In the genomic region with DNA sequence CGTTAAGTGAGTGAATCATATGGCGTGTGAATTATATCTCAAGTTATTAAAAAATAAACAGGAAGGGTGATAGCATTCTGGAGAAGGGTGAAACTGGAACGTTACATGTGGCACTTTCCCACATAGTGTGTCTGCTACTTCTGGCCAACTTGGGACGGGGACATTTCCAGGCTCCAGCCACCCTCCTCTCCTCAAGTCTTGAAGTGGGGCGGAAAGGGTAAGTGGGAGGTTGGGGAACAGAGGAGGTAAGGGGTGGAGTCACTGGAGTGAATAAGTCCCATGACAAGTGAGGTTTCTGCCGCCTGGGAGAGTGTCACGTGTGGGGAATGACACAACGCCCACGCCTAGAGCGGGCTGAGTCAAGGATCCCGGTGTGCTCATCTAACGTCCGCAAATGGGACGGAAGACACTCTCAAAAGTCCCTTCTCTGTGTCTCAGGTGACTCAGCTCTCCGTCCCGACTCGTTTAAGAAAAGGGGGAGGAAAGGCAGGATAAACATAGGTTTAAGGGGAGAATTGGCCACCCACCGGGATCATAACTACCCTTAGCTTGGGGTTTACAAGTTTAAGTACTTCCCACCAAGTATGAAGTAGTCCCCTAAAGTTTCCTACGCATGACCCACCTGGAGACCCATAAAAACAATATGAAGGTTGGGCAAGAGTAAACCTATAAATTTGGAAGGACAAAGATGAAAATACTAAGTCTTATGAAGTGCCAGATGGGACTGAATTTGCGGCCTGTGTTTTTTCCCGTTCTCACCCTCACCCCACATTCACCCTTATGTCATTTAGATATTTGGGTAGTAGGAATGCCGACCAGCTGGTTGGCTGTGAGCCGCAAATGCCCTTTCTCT, we compare ENCODE assay signal across 1 cellular context.
A peak's percentile ranks its signal among the peaks of the same experiment; 100 is the strongest.
TF ChIP-seq lines count a peak whose summit lies in the region.

No MANE protein-coding gene starts in this region.

TF ChIP-seq in HEK293, 187 proteins besides CTCF, POLR2A, EP300 and RAD21 (continued from another document and continues in another):
- TF ChIP-seq ZNF449 (tag by site-specific recombination; IDR thresholded peaks at IDR 0.05) = peak; percentile 55; the same call in 1 of the 2 replicates
- no peak for TF ChIP-seq ZNF26 (tag by site-specific recombination; IDR thresholded peaks at IDR 0.05)
- no peak for TF ChIP-seq ZNF473 (tag by site-specific recombination; IDR thresholded peaks at IDR 0.05)
- TF ChIP-seq ZNF830 (tag by site-specific recombination; IDR thresholded peaks at IDR 0.05; ENCODE audit: low read depth) = no peak
- no peak for TF ChIP-seq ZNF747 (tag by site-specific recombination; IDR thresholded peaks at IDR 0.05)
- no peak for TF ChIP-seq GFI1B (tag by site-specific recombination; IDR thresholded peaks at IDR 0.05)
- TF ChIP-seq, protein P1, sequence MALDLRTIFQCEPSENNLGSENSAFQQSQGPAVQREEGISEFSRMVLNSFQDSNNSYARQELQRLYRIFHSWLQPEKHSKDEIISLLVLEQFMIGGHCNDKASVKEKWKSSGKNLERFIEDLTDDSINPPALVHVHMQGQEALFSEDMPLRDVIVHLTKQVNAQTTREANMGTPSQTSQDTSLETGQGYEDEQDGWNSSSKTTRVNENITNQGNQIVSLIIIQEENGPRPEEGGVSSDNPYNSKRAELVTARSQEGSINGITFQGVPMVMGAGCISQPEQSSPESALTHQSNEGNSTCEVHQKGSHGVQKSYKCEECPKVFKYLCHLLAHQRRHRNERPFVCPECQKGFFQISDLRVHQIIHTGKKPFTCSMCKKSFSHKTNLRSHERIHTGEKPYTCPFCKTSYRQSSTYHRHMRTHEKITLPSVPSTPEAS (tag by site-specific recombination; IDR thresholded peaks at IDR 0.05) = no peak
- TF ChIP-seq ZNF426 (tag by site-specific recombination; IDR thresholded peaks at IDR 0.05) = no peak
- TF ChIP-seq ZNF221 (tag by site-specific recombination; IDR thresholded peaks at IDR 0.05; ENCODE audit: borderline replicate concordance) = no peak
- TF ChIP-seq ZNF654 (tag by site-specific recombination; IDR thresholded peaks at IDR 0.05; ENCODE audit: low read depth) = no peak
- no peak for TF ChIP-seq REPIN1 (tag by site-specific recombination; IDR thresholded peaks at IDR 0.05; ENCODE audit: low read depth)
- peak; percentile 56; the same call in 1 of the 2 replicates for TF ChIP-seq ZBTB8A (tag by site-specific recombination; IDR thresholded peaks at IDR 0.05)
- TF ChIP-seq ZNF76 (tag by site-specific recombination; IDR thresholded peaks at IDR 0.05; ENCODE audit: borderline replicate concordance, low read depth) = peak; percentile 61; the same call in 1 of the 2 replicates
- peak; percentile 98 for TF ChIP-seq ZFHX2 (tag by site-specific recombination; conservative IDR thresholded peaks at IDR 0.05)
- no peak for TF ChIP-seq SALL2 (tag by site-specific recombination; IDR thresholded peaks at IDR 0.05; ENCODE audit: borderline replicate concordance)
- TF ChIP-seq ZNF404 (tag by site-specific recombination; IDR thresholded peaks at IDR 0.05) = no peak
- TF ChIP-seq ZNF37A (tag by site-specific recombination; IDR thresholded peaks at IDR 0.05) = no peak
- peak; percentile 60 for TF ChIP-seq ZXDB (tag by site-specific recombination; IDR thresholded peaks at IDR 0.05)
- no peak for TF ChIP-seq ZFP3 (tag by site-specific recombination; IDR thresholded peaks at IDR 0.05; ENCODE audit: low read depth)
- no peak for TF ChIP-seq ZNF624 (tag by site-specific recombination; IDR thresholded peaks at IDR 0.05)
- TF ChIP-seq MYNN (tag by site-specific recombination; IDR thresholded peaks at IDR 0.05; ENCODE audit: borderline replicate concordance) = no peak
- no peak for TF ChIP-seq ZNF776 (tag by site-specific recombination; IDR thresholded peaks at IDR 0.05; ENCODE audit: borderline replicate concordance)
- TF ChIP-seq, protein P2, sequence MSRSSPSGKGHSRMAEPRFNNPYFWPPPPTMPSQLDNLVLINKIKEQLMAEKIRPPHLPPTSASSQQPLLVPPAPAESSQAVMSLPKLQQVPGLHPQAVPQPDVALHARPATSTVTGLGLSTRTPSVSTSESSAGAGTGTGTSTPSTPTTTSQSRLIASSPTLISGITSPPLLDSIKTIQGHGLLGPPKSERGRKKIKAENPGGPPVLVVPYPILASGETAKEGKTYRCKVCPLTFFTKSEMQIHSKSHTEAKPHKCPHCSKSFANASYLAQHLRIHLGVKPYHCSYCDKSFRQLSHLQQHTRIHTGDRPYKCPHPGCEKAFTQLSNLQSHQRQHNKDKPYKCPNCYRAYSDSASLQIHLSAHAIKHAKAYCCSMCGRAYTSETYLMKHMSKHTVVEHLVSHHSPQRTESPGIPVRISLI (tag by site-specific recombination; IDR thresholded peaks at IDR 0.05) = no peak
- no peak for TF ChIP-seq ZNF133 (tag by site-specific recombination; IDR thresholded peaks at IDR 0.05)
- TF ChIP-seq, protein P3, sequence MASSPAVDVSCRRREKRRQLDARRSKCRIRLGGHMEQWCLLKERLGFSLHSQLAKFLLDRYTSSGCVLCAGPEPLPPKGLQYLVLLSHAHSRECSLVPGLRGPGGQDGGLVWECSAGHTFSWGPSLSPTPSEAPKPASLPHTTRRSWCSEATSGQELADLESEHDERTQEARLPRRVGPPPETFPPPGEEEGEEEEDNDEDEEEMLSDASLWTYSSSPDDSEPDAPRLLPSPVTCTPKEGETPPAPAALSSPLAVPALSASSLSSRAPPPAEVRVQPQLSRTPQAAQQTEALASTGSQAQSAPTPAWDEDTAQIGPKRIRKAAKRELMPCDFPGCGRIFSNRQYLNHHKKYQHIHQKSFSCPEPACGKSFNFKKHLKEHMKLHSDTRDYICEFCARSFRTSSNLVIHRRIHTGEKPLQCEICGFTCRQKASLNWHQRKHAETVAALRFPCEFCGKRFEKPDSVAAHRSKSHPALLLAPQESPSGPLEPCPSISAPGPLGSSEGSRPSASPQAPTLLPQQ (tag by site-specific recombination; IDR thresholded peaks at IDR 0.05) = peak; percentile 62
- TF ChIP-seq ZNF621 (tag by site-specific recombination; IDR thresholded peaks at IDR 0.05) = no peak
- TF ChIP-seq, protein P4, sequence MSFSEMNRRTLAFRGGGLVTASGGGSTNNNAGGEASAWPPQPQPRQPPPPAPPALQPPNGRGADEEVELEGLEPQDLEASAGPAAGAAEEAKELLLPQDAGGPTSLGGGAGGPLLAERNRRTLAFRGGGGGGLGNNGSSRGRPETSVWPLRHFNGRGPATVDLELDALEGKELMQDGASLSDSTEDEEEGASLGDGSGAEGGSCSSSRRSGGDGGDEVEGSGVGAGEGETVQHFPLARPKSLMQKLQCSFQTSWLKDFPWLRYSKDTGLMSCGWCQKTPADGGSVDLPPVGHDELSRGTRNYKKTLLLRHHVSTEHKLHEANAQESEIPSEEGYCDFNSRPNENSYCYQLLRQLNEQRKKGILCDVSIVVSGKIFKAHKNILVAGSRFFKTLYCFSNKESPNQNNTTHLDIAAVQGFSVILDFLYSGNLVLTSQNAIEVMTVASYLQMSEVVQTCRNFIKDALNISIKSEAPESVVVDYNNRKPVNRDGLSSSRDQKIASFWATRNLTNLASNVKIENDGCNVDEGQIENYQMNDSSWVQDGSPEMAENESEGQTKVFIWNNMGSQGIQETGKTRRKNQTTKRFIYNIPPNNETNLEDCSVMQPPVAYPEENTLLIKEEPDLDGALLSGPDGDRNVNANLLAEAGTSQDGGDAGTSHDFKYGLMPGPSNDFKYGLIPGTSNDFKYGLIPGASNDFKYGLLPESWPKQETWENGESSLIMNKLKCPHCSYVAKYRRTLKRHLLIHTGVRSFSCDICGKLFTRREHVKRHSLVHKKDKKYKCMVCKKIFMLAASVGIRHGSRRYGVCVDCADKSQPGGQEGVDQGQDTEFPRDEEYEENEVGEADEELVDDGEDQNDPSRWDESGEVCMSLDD (tag by site-specific recombination; IDR thresholded peaks at IDR 0.05) = peak; percentile 65
- peak; percentile 92 for TF ChIP-seq HIC1 (tag by site-specific recombination; IDR thresholded peaks at IDR 0.05)
- TF ChIP-seq ZBTB21 (tag by site-specific recombination; IDR thresholded peaks at IDR 0.05) = peak; percentile 75
- no peak for TF ChIP-seq ZNF792 (tag by site-specific recombination; IDR thresholded peaks at IDR 0.05)
- TF ChIP-seq ZSCAN30 (tag by site-specific recombination; IDR thresholded peaks at IDR 0.05) = no peak
- no peak for TF ChIP-seq ZNF174 (tag by site-specific recombination; IDR thresholded peaks at IDR 0.05)
- TF ChIP-seq, protein P5, sequence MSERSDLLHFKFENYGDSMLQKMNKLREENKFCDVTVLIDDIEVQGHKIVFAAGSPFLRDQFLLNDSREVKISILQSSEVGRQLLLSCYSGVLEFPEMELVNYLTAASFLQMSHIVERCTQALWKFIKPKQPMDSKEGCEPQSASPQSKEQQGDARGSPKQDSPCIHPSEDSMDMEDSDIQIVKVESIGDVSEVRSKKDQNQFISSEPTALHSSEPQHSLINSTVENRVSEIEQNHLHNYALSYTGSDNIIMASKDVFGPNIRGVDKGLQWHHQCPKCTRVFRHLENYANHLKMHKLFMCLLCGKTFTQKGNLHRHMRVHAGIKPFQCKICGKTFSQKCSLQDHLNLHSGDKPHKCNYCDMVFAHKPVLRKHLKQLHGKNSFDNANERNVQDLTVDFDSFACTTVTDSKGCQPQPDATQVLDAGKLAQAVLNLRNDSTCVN (tag by site-specific recombination; optimal IDR thresholded peaks at IDR 0.05) = no peak
- TF ChIP-seq ZNF280D (tag by site-specific recombination; IDR thresholded peaks at IDR 0.05) = no peak
- TF ChIP-seq ZBTB6 (tag by site-specific recombination; IDR thresholded peaks at IDR 0.05) = no peak; the same call in 1 of the 2 replicates
- TF ChIP-seq ZNF837 (tag by site-specific recombination; IDR thresholded peaks at IDR 0.05) = no peak
- no peak; the same call in 1 of the 2 replicates for TF ChIP-seq ZNF423 (tag by site-specific recombination; IDR thresholded peaks at IDR 0.05)
- no peak for TF ChIP-seq MEIS1 (CRISPR knock-in tag; IDR thresholded peaks at IDR 0.05; ENCODE audit: borderline replicate concordance)
- TF ChIP-seq ZNF239 (tag by site-specific recombination; IDR thresholded peaks at IDR 0.05) = no peak
- no peak for TF ChIP-seq ZFP41 (tag by site-specific recombination; IDR thresholded peaks at IDR 0.05; ENCODE audit: borderline replicate concordance)
- peak; percentile 28; the same call in 1 of the 2 replicates for TF ChIP-seq ZNF561 (tag by site-specific recombination; IDR thresholded peaks at IDR 0.05; ENCODE audit: borderline replicate concordance)
